ENCODE assay signal across 8 cellular contexts in the genomic region with DNA sequence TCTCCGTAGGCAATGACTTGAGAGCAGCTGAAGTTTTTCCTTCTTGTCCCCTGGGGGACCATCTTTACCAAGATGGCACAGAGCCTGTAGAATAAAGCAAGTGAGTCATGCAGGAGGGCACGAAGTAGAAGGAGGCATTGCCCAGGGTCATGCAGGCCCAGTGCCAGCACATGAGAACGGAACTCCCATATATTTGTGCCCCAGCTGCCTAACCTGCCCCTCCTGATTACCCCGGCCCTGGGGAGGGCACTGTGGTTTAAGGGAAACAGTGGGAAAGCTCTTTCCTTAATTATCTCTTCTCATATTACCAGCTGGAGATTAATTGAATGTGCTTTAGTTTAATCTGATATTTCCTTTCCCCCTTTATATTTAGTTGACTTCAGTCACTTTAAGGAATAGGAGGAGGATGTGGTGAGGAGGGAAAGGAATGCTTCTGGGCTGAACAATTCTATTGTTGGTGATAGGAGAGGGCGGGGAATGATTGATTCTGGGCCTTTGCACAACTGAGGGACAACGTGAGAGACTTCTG. TPM values are rescaled to one million over a fixed set of nuclear protein-coding genes. Genes with fewer than 3 reads are reported as not detected.
DNase-seq lines count a peak whose midpoint lies in the region; ATAC-seq and TF ChIP-seq lines count a peak whose summit lies in the region.
"Had no signal": no experiment of that assay in that cellular context is flagged by ENCODE, and none has a peak within 500 bp of the region (broad histone marks: within the 10 kb centered on the region; RNA-seq: fewer than 3 reads in every experiment).

No MANE protein-coding gene starts in this region.

- peak overlapping the region; percentile 61 for H3K27ac ChIP-seq in caudate nucleus (ENCODE audit: low read depth, low read length)
- H3K27ac ChIP-seq in mesendoderm (ENCODE audit: low read depth, low read length) = no peak overlapping the region
- H3K27ac ChIP-seq in uterus = peak overlapping the region; percentile 84 to 88

- no peaks in the 10 kb centered on the region for H3K36me3 Mint-ChIP-seq in effector memory CD8-positive, alpha-beta T cell (ENCODE audit: insufficient read depth)

- no CpG with 5 or more reads among the region's 6 CpGs for WGBS in mesendoderm (ENCODE audit: extremely low coverage, insufficient coverage, low lambda C conversion rate)

- no peak overlapping the region for H3K9ac ChIP-seq in mesendoderm (ENCODE audit: low read length)

- H3K4me1 Mint-ChIP-seq in effector memory CD8-positive, alpha-beta T cell (ENCODE audit: low read depth in 2 of 2) = no peaks in the 10 kb centered on the region

- no peak for TF ChIP-seq CTCF in uterus (IDR thresholded peaks at IDR 0.05)

- H3K18ac ChIP-seq in mesendoderm (ENCODE audit: low read length) = no peak overlapping the region

- ATAC-seq in effector memory CD8-positive, alpha-beta T cell (replicated peaks) = no peak
- ATAC-seq in GM18909 (IDR thresholded peaks at IDR 0.05; ENCODE audit: poor library complexity, unreplicated experiment) = no peak
- ATAC-seq in HG02973 (IDR thresholded peaks at IDR 0.05; ENCODE audit: unreplicated experiment) = no peak

- H3K56ac ChIP-seq in mesendoderm (ENCODE audit: low read length) = no peak overlapping the region

- peaks cover 2 to 6% of the 10 kb centered on the region in 2 donors for H3K9me3 Mint-ChIP-seq in effector memory CD8-positive, alpha-beta T cell

- H3K27ac Mint-ChIP-seq in effector memory CD8-positive, alpha-beta T cell = no peak overlapping the region

- H3K4me1 ChIP-seq in mesendoderm (ENCODE audit: control insufficient read depth, low read depth, low read length) (peaks cover 3% of the 10 kb centered on the region), uterus (peaks cover 0 to 19% of the 10 kb centered on the region in 2 donors)

- H4K5ac ChIP-seq in mesendoderm (ENCODE audit: low read length) = no peak overlapping the region

- DNase-seq in NCI-H226 (peak; percentile 62), caudate nucleus (lab: John Stamatoyannopoulos, UW) (no peak), mesendoderm (no peak), uterus (no peak)
- DNase-seq in effector memory CD8-positive, alpha-beta T cell = no peak
- DNase-seq: hippocampal formation had no signal

- H3K4me2 ChIP-seq in mesendoderm (ENCODE audit: low read length) = no peak overlapping the region

- H4K8ac ChIP-seq in mesendoderm (ENCODE audit: low read depth, low read length) = peak overlapping the region; percentile 56

- intact Hi-C loops in uterus (cut with DNase I; ENCODE audit: low total_unique reads) = no loop called here

- no peak overlapping the region for H3K4ac ChIP-seq in mesendoderm (ENCODE audit: low read depth, low read length)

- no peaks in the 10 kb centered on the region for H3K9me3 ChIP-seq in uterus

- H3K27me3 ChIP-seq in mesendoderm (ENCODE audit: insufficient read depth, low read length, poor library complexity) (no peaks in the 10 kb centered on the region), uterus (no peaks in the 10 kb centered on the region)

- no peak overlapping the region for H2BK15ac ChIP-seq in mesendoderm (replicated peaks; ENCODE audit: low read depth)

- H3K36me3 ChIP-seq in mesendoderm (ENCODE audit: control insufficient read depth, insufficient read depth, low read length) (no peaks in the 10 kb centered on the region), uterus (no peaks in the 10 kb centered on the region)

- no peak overlapping the region for H2AK5ac ChIP-seq in mesendoderm (ENCODE audit: low read length)

- peaks cover 14% of the 10 kb centered on the region for H3K79me1 ChIP-seq in mesendoderm (ENCODE audit: low read length)

- peaks cover 20% of the 10 kb centered on the region in 2 donors for H3K27me3 Mint-ChIP-seq in effector memory CD8-positive, alpha-beta T cell

- no peak overlapping the region for H2BK120ac ChIP-seq in mesendoderm (ENCODE audit: low read depth, low read length)

- H3K79me2 ChIP-seq in mesendoderm (ENCODE audit: control insufficient read depth, insufficient read depth, low read length) = peaks cover 6% of the 10 kb centered on the region

- H2BK5ac ChIP-seq in mesendoderm (ENCODE audit: low read length) = no peak overlapping the region

- no peak for TF ChIP-seq POLR2A in uterus (IDR thresholded peaks at IDR 0.05)

- H3K4me3 ChIP-seq in mesendoderm (ENCODE audit: low read length) = no peak overlapping the region
- H3K4me3 ChIP-seq in uterus = no peak overlapping the region

- no peak overlapping the region for H3K23ac ChIP-seq in mesendoderm (ENCODE audit: low read length)

- no peak overlapping the region for H3K4me3 Mint-ChIP-seq in effector memory CD8-positive, alpha-beta T cell

RNA-seq across cellular contexts. Expression of a gene that starts 51.9 kb away (rescaled TPM):
- polyA plus RNA-seq in mesendoderm (2013, experiment 1 of 2) = 15.3 TPM
- polyA plus RNA-seq in mesendoderm (2013, experiment 2 of 2) = 14.8 TPM
- 100 to 1,000 TPM in 2 of 4 donors, 10 to 100 TPM in 2; 54.1 to 174 (median 119) TPM for total RNA-seq in uterus
